In the genomic region with DNA sequence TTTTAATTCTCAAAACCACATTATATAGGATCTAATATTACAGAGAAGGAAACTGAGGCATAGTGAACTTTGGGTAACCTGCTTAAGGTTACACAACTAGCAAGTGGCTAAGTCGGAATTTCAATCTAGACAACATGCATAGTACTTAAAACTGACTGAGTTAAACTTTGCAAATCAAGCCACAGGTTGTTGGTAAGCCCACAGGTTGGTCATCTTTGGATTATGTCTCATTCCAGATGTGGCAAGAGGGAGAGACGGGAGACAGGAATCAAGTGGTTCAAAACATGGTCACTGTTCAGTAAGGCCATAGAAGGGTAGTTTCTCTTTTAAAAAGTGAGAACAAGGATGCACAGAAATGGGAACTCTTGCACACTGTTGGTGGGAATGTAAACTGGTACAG, we compare ENCODE assay signal across 26 cellular contexts.
"Had no signal": no experiment of that assay in that cellular context is flagged by ENCODE, and none has a peak within 500 bp of the region (broad histone marks: within the 10 kb centered on the region; RNA-seq: fewer than 3 reads in every experiment).

No MANE protein-coding gene starts in this region.

- H3K36me3 ChIP-seq: MG63, Peyer's patch, SJCRH30 had no signal

- H3K4me1 ChIP-seq: Peyer's patch, SJCRH30 had no signal

- ATAC-seq: activated CD8-positive, alpha-beta memory T cell treated with anti-CD3 and anti-CD28 coated beads, Interleukin-2, amount 10 ng/mL, durations not matched to agents 7 days and 5 days; T-helper 17 cell; WTC11 had no signal

- H3K4me3 ChIP-seq: MG63, Peyer's patch, SJCRH30 had no signal

- H3K27ac ChIP-seq: Peyer's patch, RWPE1, SJCRH30 had no signal

- H3K9me3 ChIP-seq: MG63, Peyer's patch, SJCRH30 had no signal

- H3K27me3 ChIP-seq: MG63, Peyer's patch had no signal

- DNase-seq: activated CD4-positive, alpha-beta T cell treated with anti-CD3 and anti-CD28 coated beads for 1 hour; activated CD4-positive, alpha-beta T cell treated with anti-CD3 and anti-CD28 coated beads, Interleukin-2, amount 10 ng/mL, durations not matched to agents 24 days and 14 days; activated CD4-positive, alpha-beta T cell treated with anti-CD3 and anti-CD28 coated beads, Interleukin-2, amount 50 U/mL, for 48 hours; activated CD8-positive, alpha-beta memory T cell treated with anti-CD3 and anti-CD28 coated beads, Interleukin-2, amount 10 ng/mL, durations not matched to agents 7 days and 5 days; activated effector memory CD4-positive, alpha-beta T cell treated with anti-CD3 and anti-CD28 coated beads, Interleukin-2, amount 50 U/mL, for 16 hours; activated naive CD4-positive, alpha-beta T cell treated with anti-CD3 and anti-CD28 coated beads for 36 hours; activated T-cell treated with anti-CD3 and anti-CD28 coated beads, Interleukin-2, amount 50 U/mL, for 24 hours; amygdala; cerebellar nuclear complex; MG63; MV-4-11; NCI-H1092 treated with DMSO at 0.1 percent for 48 hours; NCI-H1417 treated with DMSO at 0.1 percent for 48 hours; NCI-H1694; NCI-H2029; NCI-H2107; NCI-H2171 treated with DMSO at 0.1 percent for 48 hours; NCI-H510A treated with DMSO at 0.1 percent for 48 hours; NCI-H69; Peyer's patch; Right ventricle myocardium superior; SJCRH30; T-helper 17 cell; T-helper 9 cell had no signal
